ENCODE assay signal across 1 cellular context in genomic region chr15:86654501-86654900, GRCh38.
TF ChIP-seq lines count a peak whose summit lies in the region.

No MANE protein-coding gene starts in this region.

TF ChIP-seq in GM23338, 12 proteins besides CTCF, POLR2A, EP300 and RAD21 (continued from another document):
- TF ChIP-seq STAT1 (IDR thresholded peaks at IDR 0.05; ENCODE audit: unreplicated experiment) (no peak), POLR2AphosphoS5 (IDR thresholded peaks at IDR 0.05; ENCODE audit: low read depth) (no peak), ZNF462 (CRISPR knock-in tag; IDR thresholded peaks at IDR 0.05) (no peak), EZH2phosphoT487 (IDR thresholded peaks at IDR 0.05; ENCODE audit: unreplicated experiment) (no peak), ZNF331 (CRISPR knock-in tag; IDR thresholded peaks at IDR 0.05; ENCODE audit: low read depth) (no peak), JUNB (IDR thresholded peaks at IDR 0.05; ENCODE audit: unreplicated experiment) (no peak), EZH2 (IDR thresholded peaks at IDR 0.05; ENCODE audit: low read depth, unreplicated experiment) (no peak), CREB1 (CRISPR knock-in tag; IDR thresholded peaks at IDR 0.05; ENCODE audit: low read depth) (no peak)
- TF ChIP-seq, protein P1, sequence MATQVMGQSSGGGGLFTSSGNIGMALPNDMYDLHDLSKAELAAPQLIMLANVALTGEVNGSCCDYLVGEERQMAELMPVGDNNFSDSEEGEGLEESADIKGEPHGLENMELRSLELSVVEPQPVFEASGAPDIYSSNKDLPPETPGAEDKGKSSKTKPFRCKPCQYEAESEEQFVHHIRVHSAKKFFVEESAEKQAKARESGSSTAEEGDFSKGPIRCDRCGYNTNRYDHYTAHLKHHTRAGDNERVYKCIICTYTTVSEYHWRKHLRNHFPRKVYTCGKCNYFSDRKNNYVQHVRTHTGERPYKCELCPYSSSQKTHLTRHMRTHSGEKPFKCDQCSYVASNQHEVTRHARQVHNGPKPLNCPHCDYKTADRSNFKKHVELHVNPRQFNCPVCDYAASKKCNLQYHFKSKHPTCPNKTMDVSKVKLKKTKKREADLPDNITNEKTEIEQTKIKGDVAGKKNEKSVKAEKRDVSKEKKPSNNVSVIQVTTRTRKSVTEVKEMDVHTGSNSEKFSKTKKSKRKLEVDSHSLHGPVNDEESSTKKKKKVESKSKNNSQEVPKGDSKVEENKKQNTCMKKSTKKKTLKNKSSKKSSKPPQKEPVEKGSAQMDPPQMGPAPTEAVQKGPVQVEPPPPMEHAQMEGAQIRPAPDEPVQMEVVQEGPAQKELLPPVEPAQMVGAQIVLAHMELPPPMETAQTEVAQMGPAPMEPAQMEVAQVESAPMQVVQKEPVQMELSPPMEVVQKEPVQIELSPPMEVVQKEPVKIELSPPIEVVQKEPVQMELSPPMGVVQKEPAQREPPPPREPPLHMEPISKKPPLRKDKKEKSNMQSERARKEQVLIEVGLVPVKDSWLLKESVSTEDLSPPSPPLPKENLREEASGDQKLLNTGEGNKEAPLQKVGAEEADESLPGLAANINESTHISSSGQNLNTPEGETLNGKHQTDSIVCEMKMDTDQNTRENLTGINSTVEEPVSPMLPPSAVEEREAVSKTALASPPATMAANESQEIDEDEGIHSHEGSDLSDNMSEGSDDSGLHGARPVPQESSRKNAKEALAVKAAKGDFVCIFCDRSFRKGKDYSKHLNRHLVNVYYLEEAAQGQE (IDR thresholded peaks at IDR 0.05; ENCODE audit: unreplicated experiment) = no peak
